20 cellular contexts compared by ENCODE assay signal in the genomic region with DNA sequence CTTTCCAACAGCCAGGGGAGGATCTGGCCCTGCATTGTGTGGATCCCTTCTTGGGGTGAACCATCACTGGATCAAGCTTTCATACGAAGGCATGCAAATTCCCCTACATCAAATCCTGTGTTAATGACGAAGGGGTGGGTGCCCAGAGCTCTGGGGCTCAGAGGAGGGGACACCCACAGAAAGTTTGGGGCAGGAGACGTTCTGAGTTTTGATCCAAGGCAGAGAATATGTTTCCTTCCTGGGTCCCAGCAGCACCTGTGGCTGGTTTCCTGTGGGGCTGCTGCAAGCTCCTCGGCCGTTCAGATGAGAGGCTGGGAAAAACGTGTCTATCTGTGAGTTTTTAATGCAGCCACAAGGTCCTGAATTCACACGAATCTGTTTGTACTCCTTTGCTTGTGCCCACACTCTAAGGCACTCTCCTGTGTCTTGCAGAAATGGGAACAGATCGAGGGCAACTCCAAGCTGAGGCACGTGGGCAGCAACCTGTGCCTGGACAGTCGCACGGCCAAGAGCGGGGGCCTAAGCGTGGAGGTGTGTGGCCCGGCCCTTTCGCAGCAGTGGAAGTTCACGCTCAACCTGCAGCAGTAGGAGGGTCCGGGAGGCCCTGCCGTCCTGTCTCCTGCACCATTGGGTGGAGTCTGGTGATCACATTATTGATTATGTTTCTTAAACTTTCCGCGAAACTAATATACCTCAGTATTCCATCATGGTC.
DNase-seq lines count a peak whose midpoint lies in the region; ATAC-seq, FAIRE-seq and TF ChIP-seq lines count a peak whose summit lies in the region.
"Had no signal": no experiment of that assay in that cellular context is flagged by ENCODE, and none has a peak within 500 bp of the region (broad histone marks: within the 10 kb centered on the region; RNA-seq: fewer than 3 reads in every experiment).

No MANE protein-coding gene starts in this region.

- no peak overlapping the region for H3K27ac ChIP-seq in left ventricle myocardium inferior (replicated peaks)
- peak overlapping the region; percentile 32 for H3K27ac ChIP-seq in endodermal cell (ENCODE audit: low read depth, low read length)
- no peak overlapping the region for H3K27ac ChIP-seq in suprapubic skin
- H3K27ac ChIP-seq: KMS-11, neutrophil, tibial nerve had no signal

- H3K36me3 ChIP-seq in left ventricle myocardium inferior, result peaks cover 69% of the 10 kb centered on the region
- H3K36me3 ChIP-seq in endodermal cell (ENCODE audit: control insufficient read depth, insufficient read depth, low read length), result peaks cover 20% of the 10 kb centered on the region
- peaks cover 65% of the 10 kb centered on the region for H3K36me3 ChIP-seq in suprapubic skin

- no peak for TF ChIP-seq POLR2A in suprapubic skin (IDR thresholded peaks at IDR 0.05)

- H3K9me3 Mint-ChIP-seq in T-cell (no peaks in the 10 kb centered on the region), endodermal cell (no peaks in the 10 kb centered on the region)

- FAIRE-seq in D721Med (lab: Jason Lieb, UNC), result no peak
- FAIRE-seq: astrocyte had no signal

- peaks cover 25 to 48% (median 42%) of the 10 kb centered on the region in 3 donors for H3K4me1 Mint-ChIP-seq in T-cell
- peaks cover 8% of the 10 kb centered on the region for H3K4me1 Mint-ChIP-seq in endodermal cell

- POLR2A ChIA-PET in T-cell (lab: Charles Lee), result no interaction called here

- no peaks in the 10 kb centered on the region for H3K27me3 ChIP-seq in left ventricle myocardium inferior (ENCODE audit: low read depth)
- H3K27me3 ChIP-seq in endodermal cell (ENCODE audit: control insufficient read depth, insufficient read depth, low read length, poor library complexity, severe bottlenecking), result no peaks in the 10 kb centered on the region
- no peaks in the 10 kb centered on the region for H3K27me3 ChIP-seq in suprapubic skin
- H3K27me3 ChIP-seq: neutrophil, tibial nerve had no signal

- TF ChIP-seq EP300 in suprapubic skin (IDR thresholded peaks at IDR 0.05), result no peak

- H3K9ac ChIP-seq in endodermal cell (ENCODE audit: extremely low read depth, low read length, poor library complexity, severe bottlenecking), result no peak overlapping the region
- H3K9ac ChIP-seq: KMS-11 had no signal

- WGBS in endodermal cell (ENCODE audit: insufficient coverage in 1 of 2, insufficient read length in 1 of 2), 2 experiments, result 92 to 97% methylated on average over 16 to 20 of the region's 20 CpGs
- WGBS in suprapubic skin, result 86% methylated on average over 20 of the region's 20 CpGs

- H3K36me3 Mint-ChIP-seq in T-cell (peaks cover 34% of the 10 kb centered on the region), endodermal cell (ENCODE audit: low read depth) (peaks cover 24% of the 10 kb centered on the region)

- H3K27me3 Mint-ChIP-seq in T-cell (no peaks in the 10 kb centered on the region), endodermal cell (ENCODE audit: insufficient read depth) (no peaks in the 10 kb centered on the region)

- no peaks in the 10 kb centered on the region for H3K9me3 ChIP-seq in left ventricle myocardium inferior (replicated peaks)
- no peaks in the 10 kb centered on the region for H3K9me3 ChIP-seq in endodermal cell (ENCODE audit: control insufficient read depth, low read length)
- H3K9me3 ChIP-seq in suprapubic skin, result no peaks in the 10 kb centered on the region
- H3K9me3 ChIP-seq: mucosa of descending colon, neutrophil, tibial nerve had no signal

- intact Hi-C loops in cardiac septum (cut with DNase I) (no loop called here), left ventricle myocardium inferior (cut with micrococcal nuclease) (no loop called here)

- H3K4me3 ChIP-seq in left ventricle myocardium inferior (no peak overlapping the region), endodermal cell (ENCODE audit: low read length) (no peak overlapping the region), suprapubic skin (no peak overlapping the region)
- H3K4me3 ChIP-seq: mucosa of descending colon, tibial nerve had no signal

- H3K4me1 ChIP-seq in left ventricle myocardium inferior (peaks cover 17% of the 10 kb centered on the region), endodermal cell (ENCODE audit: control insufficient read depth, insufficient read depth, low read length) (peaks cover 8% of the 10 kb centered on the region), suprapubic skin (no peaks in the 10 kb centered on the region)

- peak overlapping the region; percentile 31 to 83 for H3K27ac Mint-ChIP-seq in T-cell
- peak overlapping the region; percentile 64 for H3K27ac Mint-ChIP-seq in endodermal cell

- ATAC-seq in T-cell (replicated peaks in 1 of 4) (peak in 1 of 4 experiments; percentile 23), HG02763 (IDR thresholded peaks at IDR 0.05; ENCODE audit: unreplicated experiment) (no peak)
- ATAC-seq: left lobe of liver, mucosa of descending colon had no signal

- DNase-seq in cardiac septum (ENCODE audit: low spot score), result peak; percentile 35
- no peak for DNase-seq in left ventricle myocardium inferior
- DNase-seq in T-cell, result no peak
- no peak for DNase-seq in endodermal cell
- peak; percentile 14 to 74 for DNase-seq in suprapubic skin (ENCODE audit: low spot score in 2 of 2)
- no peak for DNase-seq in 8988T
- DNase-seq in D721Med (ENCODE audit: insufficient read length, low spot score), result no peak
- DNase-seq: activated gamma-delta T cell treated with Interleukin-2 at 50 U/mL for 16 hours; glutamatergic neuron; NCI-H1105 treated with DMSO at 0.1 percent for 48 hours; NCI-H2081 treated with DMSO at 0.1 percent for 48 hours; NCI-H524; stimulated activated CD4-positive, alpha-beta T cell treated with anti-CD3 and anti-CD28 coated beads, Interleukin-15, amount 100 ng/mL, for 24 hours had no signal

- H3K4me3 Mint-ChIP-seq in T-cell, result peak overlapping the region in 1 of 3 donors; percentile 53
- no peak overlapping the region for H3K4me3 Mint-ChIP-seq in endodermal cell

- CTCF ChIA-PET in T-cell (lab: Charles Lee), result no interaction called here

- TF ChIP-seq CTCF in left ventricle myocardium inferior (IDR thresholded peaks at IDR 0.05; ENCODE audit: borderline replicate concordance) (no peak), endodermal cell (conservative IDR thresholded peaks at IDR 0.05) (no peak), suprapubic skin (IDR thresholded peaks at IDR 0.05) (no peak), D721Med (IDR thresholded peaks at IDR 0.05; ENCODE audit: insufficient read depth, missing control alignments) (no peak)

Comparison
In these comparisons a context has a peak if more than half of its experiments do, and no peak if none do; other contexts are left out.
1. DNase-seq: peak in cardiac septum (single experiment) and suprapubic skin (2 of 2); none in left ventricle myocardium inferior (single experiment), T-cell (0 of 34), endodermal cell (single experiment), 8988T (single experiment) and D721Med (single experiment).